1 cellular context compared by ENCODE assay signal in genomic region chr7:45013465-45013967, GRCh38.
TF ChIP-seq lines count a peak whose summit lies in the region.

No MANE protein-coding gene starts in this region.

TF ChIP-seq in K562, 482 proteins besides CTCF, POLR2A, EP300 and RAD21:
- TF ChIP-seq BRCA1 (IDR thresholded peaks at IDR 0.05) (no peak), BRCA1 (CRISPR knock-in tag; IDR thresholded peaks at IDR 0.05) (no peak), MEIS2 (IDR thresholded peaks at IDR 0.05; ENCODE audit: partially characterized antibody) (peak; percentile 55), ZNF143 (CRISPR knock-in tag; IDR thresholded peaks at IDR 0.05) (no peak), NFIC (IDR thresholded peaks at IDR 0.05) (no peak), STAT5A (IDR thresholded peaks at IDR 0.05; ENCODE audit: borderline replicate concordance, low read length) (no peak), CEBPG (CRISPR knock-in tag; IDR thresholded peaks at IDR 0.05) (no peak), CEBPG (tag; conservative IDR thresholded peaks at IDR 0.05 in 1 of 2, IDR thresholded peaks at IDR 0.05 in 1 of 2) (peak in 1 of 2 experiments; percentile 62; a peak in 3 of 4 replicates), PBX2 (CRISPR knock-in tag; IDR thresholded peaks at IDR 0.05; ENCODE audit: low read depth) (no peak), PBX2 (tag; conservative IDR thresholded peaks at IDR 0.05; ENCODE audit: low read depth) (0 out of 2 replicates have a peak, but pooled peaks have one; percentile 18), ATF3 (IDR thresholded peaks at IDR 0.05) (peak; percentile 43), ATF3 (CRISPR knock-in tag; conservative IDR thresholded peaks at IDR 0.05) (no peak), CEBPB (tag; IDR thresholded peaks at IDR 0.05) (0 out of 2 replicates have a peak, but pooled peaks have one; percentile 14), PKNOX1 (IDR thresholded peaks at IDR 0.05) (0 out of 2 replicates have a peak, but pooled peaks have one; percentile 6), CHD7 (IDR thresholded peaks at IDR 0.05; ENCODE audit: low read depth, low read length) (no peak), SIRT6 (IDR thresholded peaks at IDR 0.05; ENCODE audit: low read depth, low read length) (no peak), CTBP1 (IDR thresholded peaks at IDR 0.05; ENCODE audit: borderline replicate concordance) (no peak), ATF6 (CRISPR knock-in tag; IDR thresholded peaks at IDR 0.05) (no peak), IRF9 (tag; IDR thresholded peaks at IDR 0.05) (no peak), DMBX1 (CRISPR knock-in tag; IDR thresholded peaks at IDR 0.05; ENCODE audit: borderline replicate concordance) (no peak), ZNF347 (CRISPR knock-in tag; IDR thresholded peaks at IDR 0.05; ENCODE audit: low read depth) (no peak)
TF ChIP-seq in K562: peak in this region for 6.
